1 cellular context compared by ENCODE assay signal in genomic region chr19:47609885-47610545, GRCh38.
TF ChIP-seq lines count a peak whose summit lies in the region.

No MANE protein-coding gene starts in this region.

TF ChIP-seq in HepG2, 621 proteins besides CTCF, POLR2A, EP300 and RAD21 (continued from another document):
- TF ChIP-seq RFXAP (CRISPR knock-in tag; IDR thresholded peaks at IDR 0.05; ENCODE audit: borderline replicate concordance), result 0 out of 2 replicates have a peak, but pooled peaks have one; percentile 26
- TF ChIP-seq RBFOX2 (IDR thresholded peaks at IDR 0.05; ENCODE audit: low read depth, low read length), result peak; percentile 73
- peak; percentile 75 for TF ChIP-seq MXD1 (CRISPR knock-in tag; IDR thresholded peaks at IDR 0.05)
